9 cellular contexts compared by ENCODE assay signal in genomic region chr5:66302344-66302743, GRCh38.
"Had no signal": no experiment of that assay in that cellular context is flagged by ENCODE, and none has a peak within 500 bp of the region (broad histone marks: within the 10 kb centered on the region; RNA-seq: fewer than 3 reads in every experiment).

No MANE protein-coding gene starts in this region.

- ATAC-seq: HepG2, K562 had no signal

- H3K4me2 ChIP-seq: KMS-11 had no signal

- H3K27ac ChIP-seq: HL-60, KMS-11 had no signal

- H3K9ac ChIP-seq: KMS-11 had no signal

- DNase-seq: IMR-90, Karpas-422, KBM-7, KG1 had no signal

- H3K4me3 ChIP-seq: K562 had no signal

- FAIRE-seq: HepG2, HTR-8/SVneo, K562 had no signal
